Comparison of ENCODE assay signal across 12 cellular contexts in the genomic region with DNA sequence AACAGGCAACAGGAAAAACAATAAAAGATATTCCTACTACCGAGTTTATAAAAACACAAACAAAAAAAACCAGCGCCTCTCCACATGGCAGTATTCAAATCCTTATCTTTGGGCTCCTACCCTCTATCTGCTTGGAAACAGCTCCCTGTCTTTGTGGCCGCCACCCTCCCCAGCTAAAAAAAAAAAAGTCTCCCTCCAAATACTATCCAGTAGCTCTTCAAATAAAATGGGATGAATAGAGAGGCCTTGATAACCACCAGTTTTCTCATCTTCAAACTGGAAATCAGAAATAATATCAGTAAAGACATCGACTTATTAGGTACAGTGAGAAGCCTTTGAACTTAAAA.
DNase-seq lines count a peak whose midpoint lies in the region; ATAC-seq, FAIRE-seq and TF ChIP-seq lines count a peak whose summit lies in the region.
"Had no signal": no experiment of that assay in that cellular context is flagged by ENCODE, and none has a peak within 500 bp of the region (broad histone marks: within the 10 kb centered on the region; RNA-seq: fewer than 3 reads in every experiment).

No MANE protein-coding gene starts in this region.

- H4K20me1 ChIP-seq in GM23248 (ENCODE audit: insufficient read depth) = no peaks in the 10 kb centered on the region

- H3K4me3 Mint-ChIP-seq in activated CD4-positive, alpha-beta T cell treated with anti-CD3 and anti-CD28 coated beads, Interleukin-2, amount 10 ng/mL, durations not matched to agents 24 days and 14 days = no peak overlapping the region

- in situ Hi-C loops in GM23248 (cut with MboI) = no loop called here

- intact Hi-C loops in left lung (cut with DNase I) = no loop called here
- intact Hi-C loops in activated CD4-positive, alpha-beta T cell treated with anti-CD3 and anti-CD28 coated beads, Interleukin-2, amount 10 ng/mL, durations not matched to agents 24 days and 14 days (cut with micrococcal nuclease) = no loop called here

- FAIRE-seq in small intestine (lab: Jason Lieb, UNC) = no peak
- FAIRE-seq: endometrium had no signal

- H3K36me3 Mint-ChIP-seq in activated CD4-positive, alpha-beta T cell treated with anti-CD3 and anti-CD28 coated beads, Interleukin-2, amount 10 ng/mL, durations not matched to agents 24 days and 14 days (ENCODE audit: low read depth) = no peaks in the 10 kb centered on the region

- H3F3A ChIP-seq in GM23248 (ENCODE audit: insufficient read depth) = peaks cover 27% of the 10 kb centered on the region

- H3K27ac ChIP-seq in GM23248 (peak overlapping the region; percentile 82), VCaP (peak overlapping the region; percentile 95), left lung (peak overlapping the region; percentile 84 to 89), small intestine (ENCODE audit: low read depth in 1 of 2, low read length in 1 of 2) (peak overlapping the region; percentile 72 to 92)
- H3K27ac ChIP-seq: HL-60 had no signal

- H3K9me2 ChIP-seq in GM23248 (ENCODE audit: insufficient read depth) = no peaks in the 10 kb centered on the region

- ATAC-seq in left lung = no peak
- no peak for ATAC-seq in HG02571 (IDR thresholded peaks at IDR 0.05; ENCODE audit: unreplicated experiment)
- no peak for ATAC-seq in HG03460 (IDR thresholded peaks at IDR 0.05; ENCODE audit: unreplicated experiment)

- peak overlapping the region; percentile 78 for H3K9ac ChIP-seq in GM23248

- DNase-seq in GM23248 (no peak), left lung (no peak), small intestine (no peak), LoVo (ENCODE audit: low spot score) (no peak)
- DNase-seq in activated CD4-positive, alpha-beta T cell treated with anti-CD3 and anti-CD28 coated beads, Interleukin-2, amount 10 ng/mL, durations not matched to agents 24 days and 14 days = no peak
- DNase-seq: activated T-cell treated with anti-CD3 and anti-CD28 coated beads for 4 hours, DND-41 had no signal

- no peak overlapping the region for H3K4me2 ChIP-seq in GM23248 (ENCODE audit: unreplicated experiment)

- peaks cover 35% of the 10 kb centered on the region for H3K27me3 Mint-ChIP-seq in activated CD4-positive, alpha-beta T cell treated with anti-CD3 and anti-CD28 coated beads, Interleukin-2, amount 10 ng/mL, durations not matched to agents 24 days and 14 days

- H3K27ac Mint-ChIP-seq in activated CD4-positive, alpha-beta T cell treated with anti-CD3 and anti-CD28 coated beads, Interleukin-2, amount 10 ng/mL, durations not matched to agents 24 days and 14 days = no peak overlapping the region

- peak overlapping the region; percentile 93 for H2AFZ ChIP-seq in GM23248

- 85 to 91% methylated on average over 4 of the region's 4 CpGs for WGBS in GM23248 (ENCODE audit: low coverage in 1 of 2, low lambda C conversion rate in 2 of 2, missing lambda C conversion rate in 2 of 2), 2 experiments
- 34 to 61% (median 55%) methylated on average over 4 of the region's 4 CpGs for WGBS in small intestine, 3 donors

- H3K27me3 ChIP-seq in GM23248 (replicated peaks; ENCODE audit: insufficient read depth) (no peaks in the 10 kb centered on the region), left lung (peaks cover 0 to 7% of the 10 kb centered on the region in 2 donors), small intestine (ENCODE audit: control insufficient read depth in 2 of 2, insufficient read depth in 2 of 2, low read length in 2 of 2) (no peaks in the 10 kb centered on the region)

- peaks cover 21% of the 10 kb centered on the region for H3K4me1 ChIP-seq in GM23248 (ENCODE audit: insufficient read depth)
- peaks cover 19 to 39% of the 10 kb centered on the region in 2 donors for H3K4me1 ChIP-seq in left lung
- peaks cover under 1 to 5% of the 10 kb centered on the region in 2 donors for H3K4me1 ChIP-seq in small intestine (ENCODE audit: control insufficient read depth in 2 of 2, insufficient read depth in 1 of 2, low read depth in 1 of 2, low read length in 1 of 2)

- TF ChIP-seq CTCF in VCaP (conservative IDR thresholded peaks at IDR 0.05) (no peak), left lung (IDR thresholded peaks at IDR 0.05) (no peak)

- H3K9me3 Mint-ChIP-seq in activated CD4-positive, alpha-beta T cell treated with anti-CD3 and anti-CD28 coated beads, Interleukin-2, amount 10 ng/mL, durations not matched to agents 24 days and 14 days = no peaks in the 10 kb centered on the region

- H3K9me3 ChIP-seq in GM23248 (ENCODE audit: low read depth) = no peaks in the 10 kb centered on the region
- H3K9me3 ChIP-seq in left lung = no peaks in the 10 kb centered on the region
- H3K9me3 ChIP-seq in small intestine (ENCODE audit: control insufficient read depth, low read depth) = no peaks in the 10 kb centered on the region

- H3K36me3 ChIP-seq in GM23248 (ENCODE audit: low read depth) (no peaks in the 10 kb centered on the region), left lung (no peaks in the 10 kb centered on the region), small intestine (ENCODE audit: control insufficient read depth in 2 of 2, insufficient read depth in 2 of 2, low read length in 2 of 2) (no peaks in the 10 kb centered on the region)

- no peaks in the 10 kb centered on the region; the same call in 1 of the 2 replicates for H3K79me2 ChIP-seq in GM23248 (ENCODE audit: insufficient read depth)

- peaks cover 9% of the 10 kb centered on the region for H3K4me1 Mint-ChIP-seq in activated CD4-positive, alpha-beta T cell treated with anti-CD3 and anti-CD28 coated beads, Interleukin-2, amount 10 ng/mL, durations not matched to agents 24 days and 14 days

- H3K4me3 ChIP-seq in GM23248 = 0 out of 2 replicates have a peak overlapping the region, but pooled peaks have one; percentile 66
- H3K4me3 ChIP-seq in left lung = peak overlapping the region in 1 of 2 donors; percentile 36
- H3K4me3 ChIP-seq in small intestine (ENCODE audit: low read depth in 1 of 2, low read length in 2 of 2) = no peak overlapping the region
